In genomic region chr13:111904166-111904565, GRCh38 we compare ENCODE assay signal across 22 cellular contexts.
DNase-seq lines count a peak whose midpoint lies in the region; ATAC-seq and TF ChIP-seq lines count a peak whose summit lies in the region.
"Had no signal": no experiment of that assay in that cellular context is flagged by ENCODE, and none has a peak within 500 bp of the region (broad histone marks: within the 10 kb centered on the region; RNA-seq: fewer than 3 reads in every experiment).

No MANE protein-coding gene starts in this region.

- DNase-seq in H7 = peak; percentile 18
- DNase-seq in RWPE2 (ENCODE audit: low spot score) = peak; percentile 6
- DNase-seq in islet precursor cell = peak; percentile 34
- DNase-seq in sigmoid colon = peak; percentile 18
- DNase-seq in HPDE6-E6E7 (ENCODE audit: extremely low spot score) = no peak
- DNase-seq in SK-N-DZ (ENCODE audit: low spot score) = no peak
- DNase-seq: CD4-positive, CD25-positive, alpha-beta regulatory T cell; DMS79; HFFc6; IMR-90; NCI-H1105 treated with DMSO at 0.1 percent for 48 hours; NCI-H2029 treated with DMSO at 0.1 percent for 48 hours; NCI-H2171; NCI-H345; NCI-H524; NCI-H774; NK-92 treated with Interleukin-12 subunit alpha and Interleukin-12 subunit beta, amount 100 ng/mL, for 24 hours had no signal

- H3K4me3 ChIP-seq in H7 (ENCODE audit: insufficient read depth, low read depth, low read length) (no peak overlapping the region), RWPE2 (ENCODE audit: severe bottlenecking) (no peak overlapping the region), sigmoid colon (no peak overlapping the region)
- H3K4me3 ChIP-seq: SJSA1 had no signal

- H3K4me1 ChIP-seq in RWPE2 (ENCODE audit: insufficient read depth, poor library complexity, severe bottlenecking) = no peaks in the 10 kb centered on the region
- H3K4me1 ChIP-seq in sigmoid colon = no peaks in the 10 kb centered on the region
- H3K4me1 ChIP-seq: SJSA1 had no signal

- H3K27me3 ChIP-seq in H7 (ENCODE audit: control insufficient read depth, insufficient read depth, low read length) (no peaks in the 10 kb centered on the region), RWPE2 (ENCODE audit: insufficient read depth, poor library complexity, severe bottlenecking) (no peaks in the 10 kb centered on the region), sigmoid colon (peaks cover 0 to 9% (median 0%) of the 10 kb centered on the region in 3 donors)

- H3K9me3 ChIP-seq in RWPE2 (ENCODE audit: severe bottlenecking) = no peaks in the 10 kb centered on the region
- no peaks in the 10 kb centered on the region for H3K9me3 ChIP-seq in sigmoid colon

- TF ChIP-seq CTCF in RWPE2 (IDR thresholded peaks at IDR 0.05; ENCODE audit: poor library complexity, severe bottlenecking) (no peak), sigmoid colon (IDR thresholded peaks at IDR 0.05) (no peak)

- 86 to 87% methylated on average over 7 of the region's 7 CpGs for WGBS in sigmoid colon, 2 donors

- H3K36me3 ChIP-seq in H7 (replicated peaks; ENCODE audit: control insufficient read depth, insufficient read depth, low read length) (no peaks in the 10 kb centered on the region), RWPE2 (ENCODE audit: low read depth) (no peaks in the 10 kb centered on the region), sigmoid colon (no peaks in the 10 kb centered on the region)
- H3K36me3 ChIP-seq: SJSA1 had no signal

- intact Hi-C loops in sigmoid colon (cut with DNase I) = no loop called here

- no peak for TF ChIP-seq EP300 in sigmoid colon (IDR thresholded peaks at IDR 0.05)

- ATAC-seq in RWPE2 (ENCODE audit: low read depth) (no peak), HG02981 (IDR thresholded peaks at IDR 0.05; ENCODE audit: unreplicated experiment) (no peak), HG02678 (IDR thresholded peaks at IDR 0.05; ENCODE audit: unreplicated experiment) (no peak)
- ATAC-seq: Panc1 had no signal

- TF ChIP-seq POLR2A in sigmoid colon (IDR thresholded peaks at IDR 0.05) = no peak

- H3K27ac ChIP-seq in RWPE2 (ENCODE audit: poor library complexity, severe bottlenecking) (no peak overlapping the region), sigmoid colon (no peak overlapping the region)
- H3K27ac ChIP-seq: KMS-11, SJSA1 had no signal

Comparison
In these comparisons a context has a peak if more than half of its experiments do, and no peak if none do; other contexts are left out.
1. DNase-seq: peak in H7 (single experiment), RWPE2 (single experiment), islet precursor cell (single experiment) and sigmoid colon (single experiment); none in HPDE6-E6E7 (single experiment) and SK-N-DZ (single experiment).